8 cellular contexts compared by ENCODE assay signal in the genomic region with DNA sequence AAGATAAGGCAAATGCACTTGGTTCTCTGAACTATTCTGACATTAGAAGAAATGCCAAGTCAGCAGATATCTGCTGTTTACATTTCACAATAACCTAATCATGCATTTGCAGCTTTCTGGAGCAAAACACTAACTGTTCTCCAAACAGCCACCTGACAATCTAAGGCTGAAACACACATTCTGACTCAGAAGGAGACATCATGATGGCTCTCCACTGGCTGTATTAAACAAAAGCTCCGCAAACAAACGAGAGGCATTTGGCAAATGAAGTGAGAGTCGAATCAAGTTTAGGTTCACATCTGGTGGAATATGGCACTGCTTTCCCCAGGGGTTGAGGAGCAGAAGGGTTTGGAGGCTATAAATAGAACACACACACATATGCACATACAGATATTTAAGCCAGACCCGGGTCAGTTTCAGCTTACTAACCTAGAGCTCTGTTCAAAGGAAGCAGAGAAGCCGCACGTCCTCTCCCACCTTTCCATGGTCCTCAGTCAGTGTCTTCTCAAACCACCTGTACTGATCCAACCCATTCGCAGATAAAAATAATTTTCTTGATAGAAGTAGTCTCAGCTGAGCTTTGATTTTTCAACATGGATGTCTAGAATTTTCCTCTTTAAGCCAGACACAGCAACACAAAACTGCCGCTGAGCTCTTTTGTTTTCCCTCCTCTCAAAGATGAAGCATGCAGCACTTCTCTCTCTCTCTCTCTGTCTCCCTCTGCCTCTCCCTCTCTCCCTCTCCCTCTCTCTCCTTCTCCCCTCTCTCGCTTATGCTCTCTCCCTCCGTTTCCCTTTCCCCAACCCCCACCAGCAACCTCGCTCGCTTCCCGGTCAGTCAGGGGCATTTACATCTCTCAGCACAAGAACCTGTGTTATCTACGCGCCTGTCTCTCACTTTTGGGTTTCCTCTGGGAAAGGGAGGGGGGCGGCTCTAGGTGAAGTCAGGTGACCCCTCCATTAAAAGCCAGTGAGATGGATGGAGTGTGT.
DNase-seq lines count a peak whose midpoint lies in the region; ATAC-seq and TF ChIP-seq lines count a peak whose summit lies in the region.

No MANE protein-coding gene starts in this region.

- no peaks in the 10 kb centered on the region for H3K9me3 ChIP-seq in body of pancreas

- H3K36me3 ChIP-seq in body of pancreas (replicated peaks in 1 of 2; ENCODE audit: insufficient read depth in 1 of 2, low read depth in 2 of 2) = no peaks in the 10 kb centered on the region

- H3K4me3 Mint-ChIP-seq in MCF 10A (ENCODE audit: unreplicated experiment) = no peak overlapping the region
- H3K4me3 Mint-ChIP-seq in activated CD8-positive, alpha-beta memory T cell treated with anti-CD3 and anti-CD28 coated beads, Interleukin-2, amount 10 ng/mL, durations not matched to agents 7 days and 5 days = no peak overlapping the region

- no peaks in the 10 kb centered on the region for H3K4me1 Mint-ChIP-seq in MCF 10A (ENCODE audit: insufficient read depth, unreplicated experiment)
- H3K4me1 Mint-ChIP-seq in activated CD8-positive, alpha-beta memory T cell treated with anti-CD3 and anti-CD28 coated beads, Interleukin-2, amount 10 ng/mL, durations not matched to agents 7 days and 5 days = no peaks in the 10 kb centered on the region

- H3K27ac ChIP-seq in body of pancreas = peak overlapping the region in 2 of 4 donors; percentile 7 to 20
- H3K27ac ChIP-seq in layer of hippocampus (ENCODE audit: low read depth, low read length) = peak overlapping the region; percentile 64
- no peak overlapping the region for H3K27ac ChIP-seq in RWPE1

- BruUV-seq in MCF 10A (replicated peaks; lab: Mats Ljungman, UMichigan) = no TSS peak

- H3K4me3 ChIP-seq in AG10803 (ENCODE audit: low read length) = peak overlapping the region; percentile 48
- peak overlapping the region in 1 of 2 donors; percentile 20 for H3K4me3 ChIP-seq in body of pancreas

- CTCF ChIA-PET in MCF 10A (lab: Yijun Ruan, JAX) = interaction anchor here (0.5 to 1.2 kb wide), 2 partner anchors 10 to 761 kb away, joined by 3 read pairs; no protein-coding TSS in a partner anchor
- CTCF ChIA-PET in RWPE1 (lab: Yijun Ruan, JAX) = interaction anchor here (0.5 to 0.7 kb wide), 3 partner anchors 15 to 495 kb away, joined by 3 to 6 read pairs (median 3); no protein-coding TSS in a partner anchor
- CTCF ChIA-PET in activated CD8-positive, alpha-beta memory T cell treated with anti-CD3 and anti-CD28 coated beads, Interleukin-2, amount 10 ng/mL, durations not matched to agents 7 days and 5 days (lab: Charles Lee) = no interaction called here

- peaks cover 5% of the 10 kb centered on the region for H3K27me3 Mint-ChIP-seq in MCF 10A (ENCODE audit: insufficient read depth, unreplicated experiment)
- peaks cover 2% of the 10 kb centered on the region for H3K27me3 Mint-ChIP-seq in activated CD8-positive, alpha-beta memory T cell treated with anti-CD3 and anti-CD28 coated beads, Interleukin-2, amount 10 ng/mL, durations not matched to agents 7 days and 5 days

- TF ChIP-seq POLR2A in body of pancreas (IDR thresholded peaks at IDR 0.05) = no peak

- no peaks in the 10 kb centered on the region for H3K9me3 Mint-ChIP-seq in MCF 10A (ENCODE audit: unreplicated experiment)
- H3K9me3 Mint-ChIP-seq in activated CD8-positive, alpha-beta memory T cell treated with anti-CD3 and anti-CD28 coated beads, Interleukin-2, amount 10 ng/mL, durations not matched to agents 7 days and 5 days (ENCODE audit: low read depth) = no peaks in the 10 kb centered on the region

- 1 to 6% methylated on average over 16 of the region's 16 CpGs for WGBS in body of pancreas, 2 donors

- ATAC-seq in HG03378 (IDR thresholded peaks at IDR 0.05; ENCODE audit: unreplicated experiment) (peak; percentile 37), body of pancreas (peak; percentile 69), HG03521 (IDR thresholded peaks at IDR 0.05; ENCODE audit: unreplicated experiment) (no peak)
- ATAC-seq in activated CD8-positive, alpha-beta memory T cell treated with anti-CD3 and anti-CD28 coated beads, Interleukin-2, amount 10 ng/mL, durations not matched to agents 7 days and 5 days = no peak

- intact Hi-C loops in body of pancreas (cut with DNase I) (no loop called here), MCF 10A (cut with micrococcal nuclease) (no loop called here)

- H3K4me1 ChIP-seq in body of pancreas = peaks cover 15% of the 10 kb centered on the region

- H3K27me3 ChIP-seq in body of pancreas (no peaks in the 10 kb centered on the region), layer of hippocampus (ENCODE audit: control insufficient read depth, insufficient read depth, low read length) (no peaks in the 10 kb centered on the region)

- DNase-seq in AG10803 (ENCODE audit: low read depth) (peak; percentile 22), body of pancreas (peak in 1 of 4 donors; percentile 11), MCF 10A (ENCODE audit: unreplicated experiment) (no peak), RWPE1 (ENCODE audit: low spot score) (no peak)
- no peak for DNase-seq in activated CD8-positive, alpha-beta memory T cell treated with anti-CD3 and anti-CD28 coated beads, Interleukin-2, amount 10 ng/mL, durations not matched to agents 7 days and 5 days

- POLR2A ChIA-PET in MCF 10A (lab: Yijun Ruan, JAX) = interaction anchor here (1.1 kb wide), 1 partner anchor 14 kb away, joined by 3 read pairs; no protein-coding TSS in a partner anchor
- POLR2A ChIA-PET in RWPE1 (lab: Yijun Ruan, JAX; ENCODE audit: low non-redundant PET) = no interaction called here

- no peaks in the 10 kb centered on the region for H3K36me3 Mint-ChIP-seq in MCF 10A (ENCODE audit: insufficient read depth, unreplicated experiment)
- H3K36me3 Mint-ChIP-seq in activated CD8-positive, alpha-beta memory T cell treated with anti-CD3 and anti-CD28 coated beads, Interleukin-2, amount 10 ng/mL, durations not matched to agents 7 days and 5 days = no peaks in the 10 kb centered on the region

- TF ChIP-seq CTCF in AG10803 (conservative IDR thresholded peaks at IDR 0.05; ENCODE audit: low read length) (no peak), body of pancreas (IDR thresholded peaks at IDR 0.05) (no peak), MCF 10A (IDR thresholded peaks at IDR 0.05; ENCODE audit: unreplicated experiment) (no peak), RWPE1 (conservative IDR thresholded peaks at IDR 0.05; ENCODE audit: low read depth) (no peak)

- H3K27ac Mint-ChIP-seq in MCF 10A (ENCODE audit: low read depth, unreplicated experiment) = no peak overlapping the region
- H3K27ac Mint-ChIP-seq in activated CD8-positive, alpha-beta memory T cell treated with anti-CD3 and anti-CD28 coated beads, Interleukin-2, amount 10 ng/mL, durations not matched to agents 7 days and 5 days = no peak overlapping the region

Comparison
In these comparisons a context has a peak if more than half of its experiments do, and no peak if none do; other contexts are left out.
1. ATAC-seq: peak in HG03378 (single experiment) and body of pancreas (single experiment); none in HG03521 (single experiment) and activated CD8-positive, alpha-beta memory T cell treated with anti-CD3 and anti-CD28 coated beads, Interleukin-2, amount 10 ng/mL, durations not matched to agents 7 days and 5 days (single experiment).